2 cellular contexts compared by ENCODE assay signal in the genomic region with DNA sequence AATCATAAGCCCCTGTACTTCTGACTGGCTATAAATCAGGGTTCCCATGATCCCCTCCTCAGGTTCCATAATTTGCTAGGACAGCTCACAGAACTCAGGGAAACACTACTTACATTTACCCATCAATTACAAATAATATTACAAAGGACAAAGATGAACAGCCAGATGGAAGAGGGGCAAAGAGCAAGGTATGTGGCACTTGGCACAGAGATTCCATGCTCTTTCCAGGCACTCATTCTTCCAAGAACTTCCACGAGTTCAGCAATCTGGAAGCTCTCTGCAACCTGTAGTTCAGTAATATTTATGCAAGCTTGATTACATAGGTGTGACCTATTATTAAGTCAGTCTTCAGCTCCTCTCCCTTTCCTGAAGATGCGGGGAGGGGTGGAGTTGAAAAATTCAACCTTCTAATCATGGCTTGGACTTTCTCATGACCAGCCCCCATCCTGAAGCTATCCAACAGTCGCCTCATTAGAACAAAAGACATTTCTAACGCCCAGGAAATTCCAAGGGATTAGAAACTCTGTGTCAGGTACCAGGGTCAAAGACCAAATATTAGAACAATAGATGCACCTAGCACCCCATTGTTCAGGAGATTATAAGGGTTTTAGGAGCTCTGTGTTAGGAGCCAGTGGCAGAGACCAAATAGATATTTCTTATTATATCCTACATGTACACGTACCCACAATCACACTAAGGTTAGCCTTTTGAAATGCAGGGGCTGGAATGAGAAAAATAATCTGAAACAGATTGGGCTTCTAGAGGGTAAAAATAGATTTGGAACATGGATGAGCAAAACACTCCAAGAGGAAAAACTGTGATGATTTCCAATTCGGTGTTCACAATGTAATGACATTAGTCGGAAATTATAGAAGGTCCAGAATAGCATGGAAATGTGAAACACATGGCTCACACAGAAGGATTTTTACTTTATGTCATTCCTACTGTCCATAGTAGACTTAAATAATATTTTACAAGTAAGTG.
TF ChIP-seq lines count a peak whose summit lies in the region.

No MANE protein-coding gene starts in this region.

TF ChIP-seq in GM23338, 12 proteins besides CTCF, POLR2A, EP300 and RAD21 (continues in another document):
- TF ChIP-seq ZNF331 (CRISPR knock-in tag; IDR thresholded peaks at IDR 0.05; ENCODE audit: low read depth), result no peak
- TF ChIP-seq, protein P1, sequence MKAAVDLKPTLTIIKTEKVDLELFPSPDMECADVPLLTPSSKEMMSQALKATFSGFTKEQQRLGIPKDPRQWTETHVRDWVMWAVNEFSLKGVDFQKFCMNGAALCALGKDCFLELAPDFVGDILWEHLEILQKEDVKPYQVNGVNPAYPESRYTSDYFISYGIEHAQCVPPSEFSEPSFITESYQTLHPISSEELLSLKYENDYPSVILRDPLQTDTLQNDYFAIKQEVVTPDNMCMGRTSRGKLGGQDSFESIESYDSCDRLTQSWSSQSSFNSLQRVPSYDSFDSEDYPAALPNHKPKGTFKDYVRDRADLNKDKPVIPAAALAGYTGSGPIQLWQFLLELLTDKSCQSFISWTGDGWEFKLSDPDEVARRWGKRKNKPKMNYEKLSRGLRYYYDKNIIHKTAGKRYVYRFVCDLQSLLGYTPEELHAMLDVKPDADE (IDR thresholded peaks at IDR 0.05), result no peak
- TF ChIP-seq, protein P2, sequence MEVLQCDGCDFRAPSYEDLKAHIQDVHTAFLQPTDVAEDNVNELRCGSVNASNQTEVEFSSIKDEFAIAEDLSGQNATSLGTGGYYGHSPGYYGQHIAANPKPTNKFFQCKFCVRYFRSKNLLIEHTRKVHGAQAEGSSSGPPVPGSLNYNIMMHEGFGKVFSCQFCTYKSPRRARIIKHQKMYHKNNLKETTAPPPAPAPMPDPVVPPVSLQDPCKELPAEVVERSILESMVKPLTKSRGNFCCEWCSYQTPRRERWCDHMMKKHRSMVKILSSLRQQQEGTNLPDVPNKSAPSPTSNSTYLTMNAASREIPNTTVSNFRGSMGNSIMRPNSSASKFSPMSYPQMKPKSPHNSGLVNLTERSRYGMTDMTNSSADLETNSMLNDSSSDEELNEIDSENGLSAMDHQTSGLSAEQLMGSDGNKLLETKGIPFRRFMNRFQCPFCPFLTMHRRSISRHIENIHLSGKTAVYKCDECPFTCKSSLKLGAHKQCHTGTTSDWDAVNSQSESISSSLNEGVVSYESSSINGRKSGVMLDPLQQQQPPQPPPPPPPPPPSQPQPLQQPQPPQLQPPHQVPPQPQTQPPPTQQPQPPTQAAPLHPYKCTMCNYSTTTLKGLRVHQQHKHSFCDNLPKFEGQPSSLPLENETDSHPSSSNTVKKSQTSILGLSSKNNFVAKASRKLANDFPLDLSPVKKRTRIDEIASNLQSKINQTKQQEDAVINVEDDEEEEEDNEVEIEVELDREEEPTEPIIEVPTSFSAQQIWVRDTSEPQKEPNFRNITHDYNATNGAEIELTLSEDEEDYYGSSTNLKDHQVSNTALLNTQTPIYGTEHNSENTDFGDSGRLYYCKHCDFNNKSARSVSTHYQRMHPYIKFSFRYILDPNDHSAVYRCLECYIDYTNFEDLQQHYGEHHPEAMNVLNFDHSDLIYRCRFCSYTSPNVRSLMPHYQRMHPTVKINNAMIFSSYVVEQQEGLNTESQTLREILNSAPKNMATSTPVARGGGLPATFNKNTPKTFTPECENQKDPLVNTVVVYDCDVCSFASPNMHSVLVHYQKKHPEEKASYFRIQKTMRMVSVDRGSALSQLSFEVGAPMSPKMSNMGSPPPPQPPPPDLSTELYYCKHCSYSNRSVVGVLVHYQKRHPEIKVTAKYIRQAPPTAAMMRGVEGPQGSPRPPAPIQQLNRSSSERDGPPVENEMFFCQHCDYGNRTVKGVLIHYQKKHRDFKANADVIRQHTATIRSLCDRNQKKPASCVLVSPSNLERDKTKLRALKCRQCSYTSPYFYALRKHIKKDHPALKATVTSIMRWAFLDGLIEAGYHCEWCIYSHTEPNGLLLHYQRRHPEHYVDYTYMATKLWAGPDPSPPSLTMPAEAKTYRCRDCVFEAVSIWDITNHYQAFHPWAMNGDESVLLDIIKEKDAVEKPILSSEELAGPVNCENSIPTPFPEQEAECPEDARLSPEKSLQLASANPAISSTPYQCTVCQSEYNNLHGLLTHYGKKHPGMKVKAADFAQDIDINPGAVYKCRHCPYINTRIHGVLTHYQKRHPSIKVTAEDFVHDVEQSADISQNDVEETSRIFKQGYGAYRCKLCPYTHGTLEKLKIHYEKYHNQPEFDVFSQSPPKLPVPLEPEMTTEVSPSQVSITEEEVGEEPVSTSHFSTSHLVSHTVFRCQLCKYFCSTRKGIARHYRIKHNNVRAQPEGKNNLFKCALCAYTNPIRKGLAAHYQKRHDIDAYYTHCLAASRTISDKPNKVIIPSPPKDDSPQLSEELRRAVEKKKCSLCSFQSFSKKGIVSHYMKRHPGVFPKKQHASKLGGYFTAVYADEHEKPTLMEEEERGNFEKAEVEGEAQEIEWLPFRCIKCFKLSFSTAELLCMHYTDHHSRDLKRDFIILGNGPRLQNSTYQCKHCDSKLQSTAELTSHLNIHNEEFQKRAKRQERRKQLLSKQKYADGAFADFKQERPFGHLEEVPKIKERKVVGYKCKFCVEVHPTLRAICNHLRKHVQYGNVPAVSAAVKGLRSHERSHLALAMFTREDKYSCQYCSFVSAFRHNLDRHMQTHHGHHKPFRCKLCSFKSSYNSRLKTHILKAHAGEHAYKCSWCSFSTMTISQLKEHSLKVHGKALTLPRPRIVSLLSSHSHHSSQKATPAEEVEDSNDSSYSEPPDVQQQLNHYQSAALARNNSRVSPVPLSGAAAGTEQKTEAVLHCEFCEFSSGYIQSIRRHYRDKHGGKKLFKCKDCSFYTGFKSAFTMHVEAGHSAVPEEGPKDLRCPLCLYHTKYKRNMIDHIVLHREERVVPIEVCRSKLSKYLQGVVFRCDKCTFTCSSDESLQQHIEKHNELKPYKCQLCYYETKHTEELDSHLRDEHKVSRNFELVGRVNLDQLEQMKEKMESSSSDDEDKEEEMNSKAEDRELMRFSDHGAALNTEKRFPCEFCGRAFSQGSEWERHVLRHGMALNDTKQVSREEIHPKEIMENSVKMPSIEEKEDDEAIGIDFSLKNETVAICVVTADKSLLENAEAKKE (CRISPR knock-in tag; IDR thresholded peaks at IDR 0.05), result no peak
- no peak for TF ChIP-seq EZH2phosphoT487 (IDR thresholded peaks at IDR 0.05; ENCODE audit: unreplicated experiment)
- TF ChIP-seq ZNF114 (CRISPR knock-in tag; IDR thresholded peaks at IDR 0.05), result no peak
- no peak for TF ChIP-seq NANOG (IDR thresholded peaks at IDR 0.05; ENCODE audit: borderline replicate concordance)

TF ChIP-seq in Ishikawa, 13 proteins besides CTCF, POLR2A, EP300 and RAD21:
- TF ChIP-seq FOXM1 (IDR thresholded peaks at IDR 0.05; ENCODE audit: borderline replicate concordance, low read depth) (peak; percentile 44; the same call in 1 of the 2 replicates), NFIC (IDR thresholded peaks at IDR 0.05) (peak; percentile 19; the same call in 1 of the 2 replicates), TCF12 (IDR thresholded peaks at IDR 0.05; ENCODE audit: low read depth) (peak; percentile 58; the same call in 1 of the 2 replicates), TEAD4 (IDR thresholded peaks at IDR 0.05) (peak; percentile 76)
- TF ChIP-seq, protein P3, sequence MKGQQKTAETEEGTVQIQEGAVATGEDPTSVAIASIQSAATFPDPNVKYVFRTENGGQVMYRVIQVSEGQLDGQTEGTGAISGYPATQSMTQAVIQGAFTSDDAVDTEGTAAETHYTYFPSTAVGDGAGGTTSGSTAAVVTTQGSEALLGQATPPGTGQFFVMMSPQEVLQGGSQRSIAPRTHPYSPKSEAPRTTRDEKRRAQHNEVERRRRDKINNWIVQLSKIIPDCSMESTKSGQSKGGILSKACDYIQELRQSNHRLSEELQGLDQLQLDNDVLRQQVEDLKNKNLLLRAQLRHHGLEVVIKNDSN (IDR thresholded peaks at IDR 0.05), result no peak
- TF ChIP-seq, protein P4, sequence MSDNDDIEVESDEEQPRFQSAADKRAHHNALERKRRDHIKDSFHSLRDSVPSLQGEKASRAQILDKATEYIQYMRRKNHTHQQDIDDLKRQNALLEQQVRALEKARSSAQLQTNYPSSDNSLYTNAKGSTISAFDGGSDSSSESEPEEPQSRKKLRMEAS (IDR thresholded peaks at IDR 0.05), result no peak
